In genomic region chr12:123748171-123748570, GRCh38 we compare ENCODE assay signal across 15 cellular contexts. TPM values are rescaled to one million over a fixed set of nuclear protein-coding genes. Genes with fewer than 3 reads are reported as not detected.
"Had no signal": no experiment of that assay in that cellular context is flagged by ENCODE, and none has a peak within 500 bp of the region (broad histone marks: within the 10 kb centered on the region; RNA-seq: fewer than 3 reads in every experiment).

No MANE protein-coding gene starts in this region.

- ATAC-seq: effector memory CD8-positive, alpha-beta T cell; right cardiac atrium had no signal

- H3K27ac ChIP-seq: epithelial cell of prostate, prostate gland, skin epidermis had no signal

- H3K9me3 ChIP-seq: prostate gland had no signal

- DNase-seq: activated CD4-positive, alpha-beta T cell treated with anti-CD3 and anti-CD28 coated beads, Interleukin-2, amount 10 ng/mL, durations not matched to agents 7 days and 5 days; activated CD8-positive, alpha-beta memory T cell treated with anti-CD3 and anti-CD28 coated beads, Interleukin-2, amount 50 U/mL, for 48 hours; activated naive CD4-positive, alpha-beta T cell treated with anti-CD3 and anti-CD28 coated beads for 36 hours; effector memory CD8-positive, alpha-beta T cell; head of caudate nucleus; immature natural killer cell; right cardiac atrium; stimulated activated CD4-positive, alpha-beta T cell treated with anti-CD3 and anti-CD28 coated beads, Interleukin-15, amount 100 ng/mL, for 24 hours; stimulated activated CD4-positive, alpha-beta T cell treated with anti-CD3 and anti-CD28 coated beads, Interleukin-4, amount 100 ng/mL, for 24 hours; stimulated activated naive CD4-positive, alpha-beta T cell treated with Interleukin-2 at 50 U/mL for 16 hours had no signal

- H3K27ac Mint-ChIP-seq: activated CD4-positive, alpha-beta T cell treated with anti-CD3 and anti-CD28 coated beads, Interleukin-2, amount 10 ng/mL, durations not matched to agents 7 days and 5 days; effector memory CD8-positive, alpha-beta T cell; immature natural killer cell; type B pancreatic cell had no signal

- H3K9me3 Mint-ChIP-seq: activated CD4-positive, alpha-beta T cell treated with anti-CD3 and anti-CD28 coated beads, Interleukin-2, amount 10 ng/mL, durations not matched to agents 7 days and 5 days; activated naive CD4-positive, alpha-beta T cell treated with anti-CD3 and anti-CD28 coated beads for 36 hours; effector memory CD8-positive, alpha-beta T cell; immature natural killer cell; type B pancreatic cell had no signal

- H3K4me3 Mint-ChIP-seq: activated CD4-positive, alpha-beta T cell treated with anti-CD3 and anti-CD28 coated beads, Interleukin-2, amount 10 ng/mL, durations not matched to agents 7 days and 5 days; activated naive CD4-positive, alpha-beta T cell treated with anti-CD3 and anti-CD28 coated beads for 36 hours; effector memory CD8-positive, alpha-beta T cell; type B pancreatic cell had no signal

- H3K27me3 Mint-ChIP-seq: activated CD4-positive, alpha-beta T cell treated with anti-CD3 and anti-CD28 coated beads, Interleukin-2, amount 10 ng/mL, durations not matched to agents 7 days and 5 days; effector memory CD8-positive, alpha-beta T cell; type B pancreatic cell had no signal

- H3K4me3 ChIP-seq: prostate gland, skin epidermis had no signal

- H3K4me1 ChIP-seq: prostate gland had no signal

RNA-seq across cellular contexts. Expression of gene DNAH10, which starts 13.9 kb away (rescaled TPM):
- total RNA-seq: dermis blood vessel endothelial cell had no signal
